Comparison of ENCODE assay signal across 8 cellular contexts in genomic region chr17:3693829-3694231, GRCh38. TPM values are rescaled to one million over a fixed set of nuclear protein-coding genes. Genes with fewer than 3 reads are reported as not detected.
A peak's percentile ranks its signal among the peaks of the same experiment; 100 is the strongest.
DNase-seq lines count a peak whose midpoint lies in the region; ATAC-seq lines count a peak whose summit lies in the region.

No MANE protein-coding gene starts in this region.

- peaks cover 31% of the 10 kb centered on the region for H3K4me1 Mint-ChIP-seq in activated CD4-positive, alpha-beta T cell treated with anti-CD3 and anti-CD28 coated beads, Interleukin-2, amount 10 ng/mL, durations not matched to agents 7 days and 5 days

- H3K36me3 Mint-ChIP-seq in activated CD4-positive, alpha-beta T cell treated with anti-CD3 and anti-CD28 coated beads, Interleukin-2, amount 10 ng/mL, durations not matched to agents 7 days and 5 days (ENCODE audit: low read depth): peaks cover 9% of the 10 kb centered on the region

- no peaks in the 10 kb centered on the region for H3K27me3 Mint-ChIP-seq in activated CD4-positive, alpha-beta T cell treated with anti-CD3 and anti-CD28 coated beads, Interleukin-2, amount 10 ng/mL, durations not matched to agents 7 days and 5 days

- POLR2A ChIA-PET in activated CD4-positive, alpha-beta T cell treated with anti-CD3 and anti-CD28 coated beads, Interleukin-2, amount 10 ng/mL, durations not matched to agents 7 days and 5 days (lab: Charles Lee): no interaction called here

- peak; percentile 23 for DNase-seq in activated CD4-positive, alpha-beta T cell treated with anti-CD3 and anti-CD28 coated beads, Interleukin-2, amount 10 ng/mL, durations not matched to agents 7 days and 5 days
- no peak for DNase-seq in activated CD4-positive, alpha-beta T cell treated with anti-CD3 and anti-CD28 coated beads, Interleukin-2, amount 50 U/mL, for 4 hours
- peak; percentile 76 for DNase-seq in activated CD8-positive, alpha-beta memory T cell treated with anti-CD3 and anti-CD28 coated beads, Interleukin-2, amount 50 U/mL, for 48 hours
- DNase-seq in stimulated activated CD8-positive, alpha-beta memory T cell treated with anti-CD3 and anti-CD28 coated beads, Interleukin-7, amount 100 ng/mL, for 48 hours (ENCODE audit: extremely low read depth in 1 of 2, low read depth in 1 of 2): peak; percentile 62 to 69
- DNase-seq in central memory CD4-positive, alpha-beta T cell: no peak
- no peak for DNase-seq in GDM1 (lab: John Stamatoyannopoulos, UW)

- peak overlapping the region; percentile 85 for H3K4me3 Mint-ChIP-seq in activated CD4-positive, alpha-beta T cell treated with anti-CD3 and anti-CD28 coated beads, Interleukin-2, amount 10 ng/mL, durations not matched to agents 7 days and 5 days

- no peaks in the 10 kb centered on the region for H3K9me3 Mint-ChIP-seq in activated CD4-positive, alpha-beta T cell treated with anti-CD3 and anti-CD28 coated beads, Interleukin-2, amount 10 ng/mL, durations not matched to agents 7 days and 5 days

- H3K27ac Mint-ChIP-seq in activated CD4-positive, alpha-beta T cell treated with anti-CD3 and anti-CD28 coated beads, Interleukin-2, amount 10 ng/mL, durations not matched to agents 7 days and 5 days: no peak overlapping the region

- ATAC-seq in HG03159 (IDR thresholded peaks at IDR 0.05; ENCODE audit: unreplicated experiment) (peak; percentile 64), HG02884 (IDR thresholded peaks at IDR 0.05; ENCODE audit: unreplicated experiment) (no peak)

- CTCF ChIA-PET in activated CD4-positive, alpha-beta T cell treated with anti-CD3 and anti-CD28 coated beads, Interleukin-2, amount 10 ng/mL, durations not matched to agents 7 days and 5 days (lab: Charles Lee): interaction anchor here (0.8 to 4.0 kb wide), 5 partner anchors 11 to 44 kb away, joined by 3 to 21 read pairs (median 4); partner anchors contain the start of gene HASPIN

RNA-seq across cellular contexts. Expression of gene P2RX5, which starts 2.1 kb away (rescaled TPM):
- total RNA-seq in activated CD4-positive, alpha-beta T cell treated with anti-CD3 and anti-CD28 coated beads, Interleukin-2, amount 10 ng/mL, durations not matched to agents 7 days and 5 days: 10 to 100 TPM; 33.6 to 39.4 TPM

RNA-seq across cellular contexts. Expression of gene EMC6, which starts 25.2 kb away (rescaled TPM):
- 10 to 100 TPM; 34.8 to 37.3 TPM for total RNA-seq in activated CD4-positive, alpha-beta T cell treated with anti-CD3 and anti-CD28 coated beads, Interleukin-2, amount 10 ng/mL, durations not matched to agents 7 days and 5 days

RNA-seq across cellular contexts. Expression of gene TAX1BP3, which starts 25.5 kb away (rescaled TPM):
- 10 to 100 TPM; 17.4 to 18.4 TPM for total RNA-seq in activated CD4-positive, alpha-beta T cell treated with anti-CD3 and anti-CD28 coated beads, Interleukin-2, amount 10 ng/mL, durations not matched to agents 7 days and 5 days

RNA-seq across cellular contexts. Expression of gene HASPIN, which starts 29.9 kb away (rescaled TPM):
- 10 to 100 TPM; 27.6 to 31.2 TPM for total RNA-seq in activated CD4-positive, alpha-beta T cell treated with anti-CD3 and anti-CD28 coated beads, Interleukin-2, amount 10 ng/mL, durations not matched to agents 7 days and 5 days

RNA-seq across cellular contexts. Expression of gene CTNS, which starts 57.3 kb away (rescaled TPM):
- 10 to 100 TPM; 10.3 TPM for total RNA-seq in activated CD4-positive, alpha-beta T cell treated with anti-CD3 and anti-CD28 coated beads, Interleukin-2, amount 10 ng/mL, durations not matched to agents 7 days and 5 days

Comparison
In these comparisons a context has a peak if more than half of its experiments do, and no peak if none do; other contexts are left out.
1. DNase-seq: peak in activated CD4-positive, alpha-beta T cell treated with anti-CD3 and anti-CD28 coated beads, Interleukin-2, amount 10 ng/mL, durations not matched to agents 7 days and 5 days (single experiment), activated CD8-positive, alpha-beta memory T cell treated with anti-CD3 and anti-CD28 coated beads, Interleukin-2, amount 50 U/mL, for 48 hours (single experiment) and stimulated activated CD8-positive, alpha-beta memory T cell treated with anti-CD3 and anti-CD28 coated beads, Interleukin-7, amount 100 ng/mL, for 48 hours (2 of 2); none in activated CD4-positive, alpha-beta T cell treated with anti-CD3 and anti-CD28 coated beads, Interleukin-2, amount 50 U/mL, for 4 hours (0 of 2), central memory CD4-positive, alpha-beta T cell (single experiment) and GDM1 (single experiment).